In the genomic region with DNA sequence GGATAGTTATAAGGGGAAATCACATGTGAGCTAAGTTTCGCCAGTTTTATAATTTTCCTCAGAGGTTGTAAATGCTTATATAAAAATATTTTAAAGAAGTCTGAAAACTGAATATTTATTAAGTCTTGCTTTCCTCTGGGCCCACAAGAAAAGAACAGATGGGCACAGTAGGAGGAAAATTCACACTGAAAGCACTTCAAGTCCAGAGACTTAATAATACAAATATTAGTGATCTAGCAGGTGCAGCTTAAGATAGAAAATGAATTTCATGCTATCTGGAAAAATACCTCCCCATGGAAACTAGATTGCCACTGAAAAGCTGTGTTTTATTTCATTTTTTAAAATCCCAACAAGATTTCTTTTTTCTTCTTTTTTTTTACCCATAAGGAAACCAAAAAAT, we compare ENCODE assay signal across 24 cellular contexts.
"Had no signal": no experiment of that assay in that cellular context is flagged by ENCODE, and none has a peak within 500 bp of the region (broad histone marks: within the 10 kb centered on the region; RNA-seq: fewer than 3 reads in every experiment).

No MANE protein-coding gene starts in this region.

- DNase-seq: natural killer cell; occipital lobe; ovary; posterior cingulate gyrus; psoas muscle; right cardiac atrium; right lobe of liver; sigmoid colon; small intestine; stimulated activated CD4-positive, alpha-beta T cell treated with anti-CD3 and anti-CD28 coated beads, Interleukin-15, amount 100 ng/mL, for 24 hours; stimulated activated CD4-positive, alpha-beta T cell treated with anti-CD3 and anti-CD28 coated beads, Interleukin-2, amount 100 ng/mL, for 24 hours; stimulated activated CD4-positive, alpha-beta T cell treated with anti-CD3 and anti-CD28 coated beads, Interleukin-2, amount 100 ng/mL, for 48 hours; stimulated activated CD4-positive, alpha-beta T cell treated with anti-CD3 and anti-CD28 coated beads, Interleukin-4, amount 100 ng/mL, for 24 hours; stimulated activated naive B cell treated with anti-CD40 and anti-IgM and Interleukin-4, amounts not matched to agents 10 μg/mL and 1 μg/mL and 100 μg/mL, for 72 hours; stimulated activated naive CD4-positive, alpha-beta T cell treated with Interleukin-2 at 50 U/mL for 16 hours; stomach; thyroid gland; trophoblast cell; upper lobe of left lung had no signal

- H3K27ac Mint-ChIP-seq: natural killer cell; nephron; neural progenitor cell; progenitor cell of endocrine pancreas; stimulated activated effector memory CD8-positive, alpha-beta T cell treated with anti-CD3 and anti-CD28 coated beads, Interleukin-12 subunit alpha, Interleukin-12 subunit beta, amount 100 ng/mL, for 72 hours; stimulated activated naive B cell treated with anti-CD40 and anti-IgM and Interleukin-4, amounts not matched to agents 10 μg/mL and 1 μg/mL and 100 μg/mL, for 72 hours; stimulated activated naive CD8-positive, alpha-beta T cell treated with anti-CD3 and anti-CD28 coated beads, Interleukin-15, Interleukin-2, amounts not matched to agents 100 ng/mL and 50 ng/mL, for 24 hours had no signal

- H3K4me1 Mint-ChIP-seq: natural killer cell; neural progenitor cell; stimulated activated effector memory CD8-positive, alpha-beta T cell treated with anti-CD3 and anti-CD28 coated beads, Interleukin-12 subunit alpha, Interleukin-12 subunit beta, amount 100 ng/mL, for 72 hours; stimulated activated naive B cell treated with anti-CD40 and anti-IgM and Interleukin-4, amounts not matched to agents 10 μg/mL and 1 μg/mL and 100 μg/mL, for 72 hours had no signal

- H3K27me3 Mint-ChIP-seq: progenitor cell of endocrine pancreas; stimulated activated naive B cell treated with anti-CD40 and anti-IgM and Interleukin-4, amounts not matched to agents 10 μg/mL and 1 μg/mL and 100 μg/mL, for 72 hours; stimulated activated naive CD8-positive, alpha-beta T cell treated with anti-CD3 and anti-CD28 coated beads, Interleukin-15, Interleukin-2, amounts not matched to agents 100 ng/mL and 50 ng/mL, for 24 hours had no signal

- ATAC-seq: natural killer cell; psoas muscle; right cardiac atrium; right lobe of liver; stimulated activated effector memory CD8-positive, alpha-beta T cell treated with anti-CD3 and anti-CD28 coated beads, Interleukin-12 subunit alpha, Interleukin-12 subunit beta, amount 100 ng/mL, for 72 hours; stimulated activated naive B cell treated with anti-CD40 and anti-IgM and Interleukin-4, amounts not matched to agents 10 μg/mL and 1 μg/mL and 100 μg/mL, for 72 hours had no signal

- H3K36me3 Mint-ChIP-seq: natural killer cell had no signal

- H3K9me3 Mint-ChIP-seq: natural killer cell; nephron; neural progenitor cell; stimulated activated effector memory CD8-positive, alpha-beta T cell treated with anti-CD3 and anti-CD28 coated beads, Interleukin-12 subunit alpha, Interleukin-12 subunit beta, amount 100 ng/mL, for 72 hours; stimulated activated naive B cell treated with anti-CD40 and anti-IgM and Interleukin-4, amounts not matched to agents 10 μg/mL and 1 μg/mL and 100 μg/mL, for 72 hours; stimulated activated naive CD8-positive, alpha-beta T cell treated with anti-CD3 and anti-CD28 coated beads, Interleukin-15, Interleukin-2, amounts not matched to agents 100 ng/mL and 50 ng/mL, for 24 hours had no signal

- H3K4me3 Mint-ChIP-seq: natural killer cell; nephron; neural progenitor cell; stimulated activated effector memory CD8-positive, alpha-beta T cell treated with anti-CD3 and anti-CD28 coated beads, Interleukin-12 subunit alpha, Interleukin-12 subunit beta, amount 100 ng/mL, for 72 hours; stimulated activated naive B cell treated with anti-CD40 and anti-IgM and Interleukin-4, amounts not matched to agents 10 μg/mL and 1 μg/mL and 100 μg/mL, for 72 hours; stimulated activated naive CD8-positive, alpha-beta T cell treated with anti-CD3 and anti-CD28 coated beads, Interleukin-15, Interleukin-2, amounts not matched to agents 100 ng/mL and 50 ng/mL, for 24 hours had no signal
